In genomic region chr6:130503146-130503545, GRCh38 we compare ENCODE assay signal across 16 cellular contexts.
A peak's percentile ranks its signal among the peaks of the same experiment; 100 is the strongest.
DNase-seq lines count a peak whose midpoint lies in the region; ATAC-seq and TF ChIP-seq lines count a peak whose summit lies in the region.
"Had no signal": no experiment of that assay in that cellular context is flagged by ENCODE, and none has a peak within 500 bp of the region (broad histone marks: within the 10 kb centered on the region; RNA-seq: fewer than 3 reads in every experiment).

No MANE protein-coding gene starts in this region.

- no peak for TF ChIP-seq EP300 in gastroesophageal sphincter (IDR thresholded peaks at IDR 0.05)

- in situ Hi-C loops in astrocyte of the spinal cord (cut with HindIII; ENCODE audit: low sequenced_read_pairs) = no loop called here

- no peaks in the 10 kb centered on the region for H3K4me1 ChIP-seq in HEK293 (ENCODE audit: control insufficient read depth, insufficient read depth, low read length)
- no peaks in the 10 kb centered on the region for H3K4me1 ChIP-seq in gastroesophageal sphincter
- no peaks in the 10 kb centered on the region for H3K4me1 ChIP-seq in right cardiac atrium (ENCODE audit: control insufficient read depth, insufficient read depth, low read length)
- H3K4me1 ChIP-seq: adrenal gland had no signal

- intact Hi-C loops in right cardiac atrium (cut with DNase I) = no loop called here

- H3K4me3 ChIP-seq in AG04449 (ENCODE audit: low read depth, low read length) (no peak overlapping the region), HEK293 (ENCODE audit: low read depth, low read length) (no peak overlapping the region), astrocyte of the spinal cord (ENCODE audit: low read depth, low read length) (no peak overlapping the region), gastroesophageal sphincter (no peak overlapping the region), right cardiac atrium (ENCODE audit: low read length) (no peak overlapping the region)
- H3K4me3 ChIP-seq: adrenal gland, lung had no signal

- no peaks in the 10 kb centered on the region for H3K9me3 ChIP-seq in HEK293 (ENCODE audit: control insufficient read depth, insufficient read depth, low read depth, low read length)
- no peaks in the 10 kb centered on the region for H3K9me3 ChIP-seq in gastroesophageal sphincter
- H3K9me3 ChIP-seq in right cardiac atrium (ENCODE audit: control insufficient read depth, low read length) = no peaks in the 10 kb centered on the region
- H3K9me3 ChIP-seq: adrenal gland had no signal

- TF ChIP-seq CTCF in AG04449 (IDR thresholded peaks at IDR 0.05; ENCODE audit: insufficient read depth, low read length, missing control alignments) (no peak), HEK293 (tag by site-specific recombination; IDR thresholded peaks at IDR 0.05) (no peak), astrocyte of the spinal cord (IDR thresholded peaks at IDR 0.05; ENCODE audit: low read depth, low read length) (no peak), gastroesophageal sphincter (IDR thresholded peaks at IDR 0.05) (no peak)

- CTCF ChIA-PET in AG04449 (lab: Yijun Ruan, JAX) = no interaction called here
- CTCF ChIA-PET in HEK293 (lab: Yijun Ruan, JAX) = interaction anchor here (0.7 kb wide), 1 partner anchor 195 kb away, joined by 3 read pairs; no protein-coding TSS in a partner anchor

- TF ChIP-seq POLR2A in gastroesophageal sphincter (IDR thresholded peaks at IDR 0.05) = no peak

- POLR2A ChIA-PET in AG04449 (lab: Yijun Ruan, JAX) = no interaction called here
- POLR2A ChIA-PET in HEK293 (lab: Yijun Ruan, JAX) = no interaction called here

- ATAC-seq in gastroesophageal sphincter (no peak), HG03457 (IDR thresholded peaks at IDR 0.05; ENCODE audit: unreplicated experiment) (no peak), HG03460 (IDR thresholded peaks at IDR 0.05; ENCODE audit: unreplicated experiment) (no peak), right cardiac atrium (no peak)
- ATAC-seq: Right ventricle myocardium inferior had no signal

- DNase-seq in AG04449 (ENCODE audit: low read depth, low spot score) (peak; percentile 28), astrocyte of the spinal cord (ENCODE audit: low read depth, low spot score) (peak; percentile 65), iris pigment epithelial cell (ENCODE audit: low read depth) (peak; percentile 83), right cardiac atrium (no peak)
- DNase-seq: activated CD4-positive, alpha-beta T cell treated with anti-CD3 and anti-CD28 coated beads for 4 hours; activated T-cell treated with anti-CD3 and anti-CD28 coated beads for 4 hours; adrenal gland; MV-4-11; NCI-H2107; T-helper 9 cell had no signal

- no peaks in the 10 kb centered on the region for H3K27me3 ChIP-seq in gastroesophageal sphincter
- no peaks in the 10 kb centered on the region for H3K27me3 ChIP-seq in right cardiac atrium (ENCODE audit: control insufficient read depth, insufficient read depth)
- H3K27me3 ChIP-seq: adrenal gland had no signal

- no peak overlapping the region for H3K27ac ChIP-seq in HEK293 (ENCODE audit: extremely low read depth, low read depth, low read length)
- no peak overlapping the region for H3K27ac ChIP-seq in gastroesophageal sphincter
- no peak overlapping the region for H3K27ac ChIP-seq in right cardiac atrium (ENCODE audit: low read length)
- H3K27ac ChIP-seq: adrenal gland had no signal

- H3K36me3 ChIP-seq in HEK293 (ENCODE audit: control insufficient read depth in 2 of 2, insufficient read depth in 1 of 2, low read length in 2 of 2) (no peaks in the 10 kb centered on the region), gastroesophageal sphincter (no peaks in the 10 kb centered on the region)
- H3K36me3 ChIP-seq: adrenal gland had no signal

TF ChIP-seq in HEK293, 187 proteins besides CTCF, POLR2A, EP300 and RAD21:
- no peak for TF ChIP-seq KLF7 (tag by site-specific recombination; IDR thresholded peaks at IDR 0.05; ENCODE audit: borderline replicate concordance)
- peak; percentile 56; the same call in 1 of the 2 replicates for TF ChIP-seq ZNF660 (tag by site-specific recombination; IDR thresholded peaks at IDR 0.05)
- TF ChIP-seq ZNF350 (tag by site-specific recombination; IDR thresholded peaks at IDR 0.05) = 0 out of 2 replicates have a peak, but pooled peaks have one; percentile 20
- TF ChIP-seq, protein P1, sequence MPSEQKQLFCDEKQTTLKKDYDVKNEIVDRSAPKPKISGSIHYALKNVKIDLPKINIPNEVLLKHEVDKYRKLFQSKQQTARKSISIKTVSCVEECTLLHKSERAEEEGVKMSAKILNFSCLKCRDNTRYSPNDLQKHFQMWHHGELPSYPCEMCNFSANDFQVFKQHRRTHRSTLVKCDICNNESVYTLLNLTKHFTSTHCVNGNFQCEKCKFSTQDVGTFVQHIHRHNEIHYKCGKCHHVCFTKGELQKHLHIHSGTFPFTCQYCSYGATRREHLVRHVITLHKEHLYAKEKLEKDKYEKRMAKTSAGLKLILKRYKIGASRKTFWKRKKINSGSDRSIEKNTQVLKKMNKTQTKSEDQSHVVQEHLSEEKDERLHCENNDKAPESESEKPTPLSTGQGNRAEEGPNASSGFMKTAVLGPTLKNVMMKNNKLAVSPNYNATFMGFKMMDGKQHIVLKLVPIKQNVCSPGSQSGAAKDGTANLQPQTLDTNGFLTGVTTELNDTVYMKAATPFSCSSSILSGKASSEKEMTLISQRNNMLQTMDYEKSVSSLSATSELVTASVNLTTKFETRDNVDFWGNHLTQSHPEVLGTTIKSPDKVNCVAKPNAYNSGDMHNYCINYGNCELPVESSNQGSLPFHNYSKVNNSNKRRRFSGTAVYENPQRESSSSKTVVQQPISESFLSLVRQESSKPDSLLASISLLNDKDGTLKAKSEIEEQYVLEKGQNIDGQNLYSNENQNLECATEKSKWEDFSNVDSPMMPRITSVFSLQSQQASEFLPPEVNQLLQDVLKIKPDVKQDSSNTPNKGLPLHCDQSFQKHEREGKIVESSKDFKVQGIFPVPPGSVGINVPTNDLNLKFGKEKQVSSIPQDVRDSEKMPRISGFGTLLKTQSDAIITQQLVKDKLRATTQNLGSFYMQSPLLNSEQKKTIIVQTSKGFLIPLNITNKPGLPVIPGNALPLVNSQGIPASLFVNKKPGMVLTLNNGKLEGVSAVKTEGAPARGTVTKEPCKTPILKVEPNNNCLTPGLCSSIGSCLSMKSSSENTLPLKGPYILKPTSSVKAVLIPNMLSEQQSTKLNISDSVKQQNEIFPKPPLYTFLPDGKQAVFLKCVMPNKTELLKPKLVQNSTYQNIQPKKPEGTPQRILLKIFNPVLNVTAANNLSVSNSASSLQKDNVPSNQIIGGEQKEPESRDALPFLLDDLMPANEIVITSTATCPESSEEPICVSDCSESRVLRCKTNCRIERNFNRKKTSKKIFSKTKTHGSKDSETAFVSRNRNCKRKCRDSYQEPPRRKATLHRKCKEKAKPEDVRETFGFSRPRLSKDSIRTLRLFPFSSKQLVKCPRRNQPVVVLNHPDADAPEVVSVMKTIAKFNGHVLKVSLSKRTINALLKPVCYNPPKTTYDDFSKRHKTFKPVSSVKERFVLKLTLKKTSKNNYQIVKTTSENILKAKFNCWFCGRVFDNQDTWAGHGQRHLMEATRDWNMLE (tag by site-specific recombination; conservative IDR thresholded peaks at IDR 0.05; ENCODE audit: low read depth) = peak; percentile 45; the same call in 1 of the 2 replicates
- peak; percentile 54 for TF ChIP-seq PRDM10 (tag by site-specific recombination; IDR thresholded peaks at IDR 0.05)

Comparison
In these comparisons a context has a peak if more than half of its experiments do, and no peak if none do; other contexts are left out.
1. DNase-seq: peak in AG04449 (single experiment), astrocyte of the spinal cord (single experiment) and iris pigment epithelial cell (single experiment); none in right cardiac atrium (0 of 3).